In genomic region chr13:53921473-53921872, GRCh38 we compare ENCODE assay signal across 21 cellular contexts.
DNase-seq lines count a peak whose midpoint lies in the region; FAIRE-seq and TF ChIP-seq lines count a peak whose summit lies in the region.
"Had no signal": no experiment of that assay in that cellular context is flagged by ENCODE, and none has a peak within 500 bp of the region (broad histone marks: within the 10 kb centered on the region; RNA-seq: fewer than 3 reads in every experiment).

No MANE protein-coding gene starts in this region.

- no peak for FAIRE-seq in small intestine (lab: Jason Lieb, UNC)

- H3K4me1 ChIP-seq in spleen (no peaks in the 10 kb centered on the region), small intestine (ENCODE audit: control insufficient read depth in 2 of 2, insufficient read depth in 1 of 2, low read depth in 1 of 2, low read length in 1 of 2) (no peaks in the 10 kb centered on the region)

- no peak for TF ChIP-seq CTCF in spleen (IDR thresholded peaks at IDR 0.05 in 8 of 11, conservative IDR thresholded peaks at IDR 0.05 in 3 of 11)

- 85 to 91% (median 87%) methylated on average over 8 to 13 of the region's 13 CpGs for WGBS in spleen, 5 donors
- 85 to 89% (median 86%) methylated on average over 13 of the region's 13 CpGs for WGBS in small intestine, 3 donors

- TF ChIP-seq POLR2A in spleen (IDR thresholded peaks at IDR 0.05), result no peak

- DNase-seq in NCI-H146 (lab: John Stamatoyannopoulos, UW), result peak; percentile 67
- DNase-seq in NCI-H146 treated with DMSO at 0.1 percent for 48 hours (lab: John Stamatoyannopoulos, UW; ENCODE audit: unreplicated experiment), result no peak
- DNase-seq in activated gamma-delta T cell treated with Interleukin-2 at 50 U/mL for 16 hours, result peak; percentile 2
- peak; percentile 71 for DNase-seq in spleen
- no peak for DNase-seq in CD1c-positive myeloid dendritic cell (ENCODE audit: extremely low spot score)
- DNase-seq in small intestine, result no peak
- no peak for DNase-seq in stimulated activated naive CD4-positive, alpha-beta T cell (lab: John Stamatoyannopoulos, UW)
- no peak for DNase-seq in NCI-H1694 (lab: John Stamatoyannopoulos, UW)
- DNase-seq: AML-193; C1 segment of cervical spinal cord; Calu3; CD8-positive, alpha-beta memory T cell; GDM1; Kasumi-1; NCI-H1930; NCI-H2227 treated with DMSO at 0.1 percent for 48 hours; NCI-H510A; NCI-H748 treated with DMSO at 0.1 percent for 48 hours; SIG-M5; SK-N-SH had no signal

- H3K4me3 ChIP-seq in spleen, result no peak overlapping the region
- H3K4me3 ChIP-seq in small intestine (ENCODE audit: low read depth in 1 of 2, low read length in 2 of 2), result no peak overlapping the region

- H3K27me3 ChIP-seq in spleen (replicated peaks in 1 of 7) (no peaks in the 10 kb centered on the region), small intestine (ENCODE audit: control insufficient read depth in 2 of 2, insufficient read depth in 2 of 2, low read length in 2 of 2) (no peaks in the 10 kb centered on the region)

- H3K36me3 ChIP-seq in spleen, result no peaks in the 10 kb centered on the region
- H3K36me3 ChIP-seq in small intestine (ENCODE audit: control insufficient read depth in 2 of 2, insufficient read depth in 2 of 2, low read length in 2 of 2), result no peaks in the 10 kb centered on the region

- peaks cover 0 to 20% (median 2%) of the 10 kb centered on the region in 8 donors for H3K9me3 ChIP-seq in spleen
- no peaks in the 10 kb centered on the region for H3K9me3 ChIP-seq in small intestine (ENCODE audit: control insufficient read depth, low read depth)
- H3K9me3 ChIP-seq: SK-N-SH had no signal

- H3K27ac ChIP-seq in spleen (no peak overlapping the region), small intestine (ENCODE audit: low read depth in 1 of 2, low read length in 1 of 2) (no peak overlapping the region)
- H3K27ac ChIP-seq: 22Rv1 had no signal

- intact Hi-C loops in spleen (cut with DNase I; ENCODE audit: low total_unique reads), result no loop called here

Comparison
In these comparisons a context has a peak if more than half of its experiments do, and no peak if none do; other contexts are left out.
1. DNase-seq: peak in NCI-H146 (single experiment), activated gamma-delta T cell treated with Interleukin-2 at 50 U/mL for 16 hours (single experiment) and spleen (single experiment); none in NCI-H146 treated with DMSO at 0.1 percent for 48 hours (single experiment), CD1c-positive myeloid dendritic cell (single experiment), small intestine (single experiment), stimulated activated naive CD4-positive, alpha-beta T cell (0 of 6) and NCI-H1694 (single experiment).